In the genomic region with DNA sequence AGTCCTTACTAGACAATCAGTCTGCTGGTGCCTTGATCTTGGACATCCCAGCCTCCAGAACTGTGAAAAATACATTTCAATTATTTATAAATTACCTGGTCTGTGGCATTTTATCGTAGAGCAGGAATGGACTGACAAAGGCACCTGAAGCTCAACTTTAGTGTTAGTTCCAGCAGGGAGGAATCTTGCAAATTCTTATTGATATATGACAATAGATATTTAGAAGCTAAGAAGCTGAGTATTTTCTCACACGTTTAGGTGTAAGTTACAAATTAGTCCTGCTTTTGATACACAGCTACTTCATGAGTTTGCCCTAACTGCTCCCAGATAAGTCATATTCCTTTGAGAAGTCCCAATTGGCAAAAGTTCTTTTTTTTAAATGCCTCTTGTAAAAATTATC, we compare ENCODE assay signal across 26 cellular contexts.
DNase-seq lines count a peak whose midpoint lies in the region; ATAC-seq, FAIRE-seq and TF ChIP-seq lines count a peak whose summit lies in the region.
"Had no signal": no experiment of that assay in that cellular context is flagged by ENCODE, and none has a peak within 500 bp of the region (broad histone marks: within the 10 kb centered on the region; RNA-seq: fewer than 3 reads in every experiment).

No MANE protein-coding gene starts in this region.

- no peak for TF ChIP-seq RAD21 in GM12878 (IDR thresholded peaks at IDR 0.05; ENCODE audit: insufficient read depth, low read depth, low read length)

- no peaks in the 10 kb centered on the region for H3K9me2 ChIP-seq in OCI-LY1 (ENCODE audit: low read depth, low read length)

- in situ Hi-C loops in GM12878 (cut with MboI) = loop anchor here (25.0 kb wide), 1 partner anchor 1544 kb away; the partner anchor contains the start of gene ZFP64

- ATAC-seq in GM12878 = no peak
- ATAC-seq in GM21825 (IDR thresholded peaks at IDR 0.05; ENCODE audit: unreplicated experiment) = no peak
- ATAC-seq in naive thymus-derived CD8-positive, alpha-beta T cell = no peak

- H3K27ac ChIP-seq in OCI-LY1 (ENCODE audit: low read depth, low read length, poor library complexity, severe bottlenecking) (peak overlapping the region; percentile 23), GM12878 (ENCODE audit: control insufficient read depth, insufficient read depth) (no peak overlapping the region), smooth muscle cell (ENCODE audit: low read depth) (peak overlapping the region; percentile 58)

- WGBS in GM12878 (ENCODE audit: insufficient coverage, insufficient replicate concordance, low lambda C conversion rate, missing lambda C conversion rate) = 95% methylated on average over 2 of the region's 2 CpGs
- 89% methylated on average over 2 of the region's 2 CpGs for WGBS in smooth muscle cell (ENCODE audit: low lambda C conversion rate)

- H2AFZ ChIP-seq in OCI-LY1 (ENCODE audit: low read length) (no peak overlapping the region), GM12878 (ENCODE audit: control insufficient read depth, low read depth, low read length) (no peak overlapping the region), smooth muscle cell (ENCODE audit: low read depth) (no peak overlapping the region)

- H3K79me2 ChIP-seq in OCI-LY1 (ENCODE audit: insufficient read depth, low read length) = no peaks in the 10 kb centered on the region
- H3K79me2 ChIP-seq in GM12878 (ENCODE audit: control insufficient read depth, insufficient read depth, low read length) = no peaks in the 10 kb centered on the region
- H3K79me2 ChIP-seq in smooth muscle cell (ENCODE audit: low read depth) = no peaks in the 10 kb centered on the region

- RAD21 ChIA-PET in GM12878 (lab: Charles Lee; ENCODE audit: unreplicated experiment) = interaction anchor here (0.9 to 1.7 kb wide), 8 partner anchors 18 to 194 kb away, joined by 3 to 6 read pairs (median 3); no protein-coding TSS in a partner anchor

- POLR2A ChIA-PET in GM12878 (lab: Charles Lee) = interaction anchor here (1.1 to 2.6 kb wide), 2 partner anchors 9 to 20 kb away, joined by 3 to 8 read pairs; no protein-coding TSS in a partner anchor
- POLR2A ChIA-PET in naive thymus-derived CD8-positive, alpha-beta T cell (lab: Charles Lee) = interaction anchor here (0.7 to 0.9 kb wide), 3 partner anchors 90 to 108 kb away, joined by 3 to 4 read pairs (median 3); no protein-coding TSS in a partner anchor

- H3K9me3 Mint-ChIP-seq in naive thymus-derived CD8-positive, alpha-beta T cell = no peaks in the 10 kb centered on the region
- H3K9me3 Mint-ChIP-seq: CD4-positive, CD25-positive, alpha-beta regulatory T cell; CD8-positive, alpha-beta memory T cell had no signal

- no peak for TF ChIP-seq EP300 in GM12878 (IDR thresholded peaks at IDR 0.05; ENCODE audit: borderline replicate concordance in 1 of 2, control insufficient read depth in 1 of 2, low read depth in 2 of 2, low read length in 2 of 2)

- no peak overlapping the region for H3K9ac ChIP-seq in OCI-LY1 (ENCODE audit: low read length)
- no peak overlapping the region for H3K9ac ChIP-seq in GM12878 (ENCODE audit: control insufficient read depth, insufficient read depth, low read length)
- H3K9ac ChIP-seq in smooth muscle cell (ENCODE audit: low read depth) = no peak overlapping the region
- H3K9ac ChIP-seq: BLaER1 had no signal

- TF ChIP-seq POLR2A in GM12878 (IDR thresholded peaks at IDR 0.05; ENCODE audit: low read depth, low read length) = no peak

- intact Hi-C loops in GM12878 (cut with micrococcal nuclease; ENCODE audit: unreplicated experiment) = no loop called here

- H3K36me3 ChIP-seq in OCI-LY1 (ENCODE audit: insufficient read depth, low read length) (no peaks in the 10 kb centered on the region), GM12878 (ENCODE audit: control insufficient read depth in 2 of 2, insufficient read depth in 2 of 2, low read length in 1 of 2) (no peaks in the 10 kb centered on the region), smooth muscle cell (ENCODE audit: low read depth) (no peaks in the 10 kb centered on the region)
- H3K36me3 ChIP-seq: BE2C, BLaER1 had no signal

- no peak for TF ChIP-seq CTCF in OCI-LY1 (IDR thresholded peaks at IDR 0.05; ENCODE audit: low read length)
- no peak for TF ChIP-seq CTCF in GM12878 (IDR thresholded peaks at IDR 0.05 in 2 of 3, conservative IDR thresholded peaks at IDR 0.05 in 1 of 3; ENCODE audit: control insufficient read depth in 2 of 3, extremely low read depth in 1 of 3, insufficient read depth in 1 of 3, low read depth in 3 of 3, low read length in 3 of 3)
- TF ChIP-seq CTCF in smooth muscle cell (IDR thresholded peaks at IDR 0.05; ENCODE audit: borderline replicate concordance, insufficient read depth, poor library complexity, severe bottlenecking) = no peak

- H3K9me3 ChIP-seq in OCI-LY1 (ENCODE audit: low read length) (no peaks in the 10 kb centered on the region), GM12878 (replicated peaks; ENCODE audit: control insufficient read depth, insufficient read depth, low read length) (no peaks in the 10 kb centered on the region; the same call in 2 of the 3 replicates), smooth muscle cell (replicated peaks; ENCODE audit: low read depth) (no peaks in the 10 kb centered on the region)
- H3K9me3 ChIP-seq: BE2C had no signal

- H4K20me1 ChIP-seq in OCI-LY1 (ENCODE audit: insufficient read depth, low read length) = no peaks in the 10 kb centered on the region
- no peaks in the 10 kb centered on the region for H4K20me1 ChIP-seq in GM12878 (ENCODE audit: control insufficient read depth, insufficient read depth)
- H4K20me1 ChIP-seq in smooth muscle cell (ENCODE audit: low read depth) = no peaks in the 10 kb centered on the region
- H4K20me1 ChIP-seq: BLaER1 had no signal

- H3K27ac Mint-ChIP-seq in naive thymus-derived CD8-positive, alpha-beta T cell = no peak overlapping the region
- H3K27ac Mint-ChIP-seq: CD14-positive monocyte; CD4-positive, alpha-beta memory T cell; CD4-positive, CD25-positive, alpha-beta regulatory T cell; CD8-positive, alpha-beta memory T cell had no signal

- CTCF ChIA-PET in GM12878 (lab: Yijun Ruan, JAX) = interaction anchor here (0.6 to 0.8 kb wide), 2 partner anchors 74 to 137 kb away, joined by 3 to 4 read pairs; no protein-coding TSS in a partner anchor

- BruUV-seq in GM12878 (replicated peaks; lab: Mats Ljungman, UMichigan) = no TSS peak

- H3K4me1 ChIP-seq in OCI-LY1 (ENCODE audit: insufficient read depth, low read length, severe bottlenecking) = peaks cover 47% of the 10 kb centered on the region
- peaks cover 27% of the 10 kb centered on the region for H3K4me1 ChIP-seq in GM12878 (ENCODE audit: control insufficient read depth, insufficient read depth, low read length)
- H3K4me1 ChIP-seq in smooth muscle cell (ENCODE audit: low read depth) = peaks cover 24% of the 10 kb centered on the region

- H3K36me3 Mint-ChIP-seq in naive thymus-derived CD8-positive, alpha-beta T cell = no peaks in the 10 kb centered on the region
- H3K36me3 Mint-ChIP-seq: CD14-positive monocyte; CD4-positive, alpha-beta memory T cell had no signal

- DNase-seq in GM12878 (ENCODE audit: low read depth, low spot score) = no peak
- DNase-seq in smooth muscle cell (lab: John Stamatoyannopoulos, UW; ENCODE audit: unreplicated experiment) = no peak
- no peak for DNase-seq in naive thymus-derived CD8-positive, alpha-beta T cell
- no peak for DNase-seq in GM19238 (ENCODE audit: insufficient read length, low spot score)
- DNase-seq in NCI-H1092 (lab: John Stamatoyannopoulos, UW) = no peak
- DNase-seq: 8988T; ACHN; BE2C; C1 segment of cervical spinal cord; CD4-positive, alpha-beta memory T cell; CD4-positive, CD25-positive, alpha-beta regulatory T cell; CD8-positive, alpha-beta memory T cell; COR-L47; DMS 273 treated with DMSO at 0.1 percent for 48 hours; DMS153; DMS53; DMS79; DND-41; EL; GDM1 had no signal

- H3K27me3 Mint-ChIP-seq in naive thymus-derived CD8-positive, alpha-beta T cell = no peaks in the 10 kb centered on the region
- H3K27me3 Mint-ChIP-seq: CD4-positive, alpha-beta memory T cell; CD8-positive, alpha-beta memory T cell had no signal

- H3K4me2 ChIP-seq in OCI-LY1 (ENCODE audit: low read length) (no peak overlapping the region), GM12878 (ENCODE audit: control insufficient read depth, insufficient read depth) (no peak overlapping the region), smooth muscle cell (no peak overlapping the region)

- H3F3A ChIP-seq in OCI-LY1 (ENCODE audit: insufficient read depth, low read length) = peaks cover 7% of the 10 kb centered on the region
- H3F3A ChIP-seq in smooth muscle cell (ENCODE audit: low read depth) = peaks cover 18% of the 10 kb centered on the region

- H3K4me3 ChIP-seq in OCI-LY1 (ENCODE audit: low read depth, low read length, poor library complexity, severe bottlenecking) (no peak overlapping the region), GM12878 (no peak overlapping the region), smooth muscle cell (no peak overlapping the region)
- H3K4me3 ChIP-seq: BLaER1 had no signal

- peaks cover 13 to 26% (median 24%) of the 10 kb centered on the region in 4 donors for H3K4me1 Mint-ChIP-seq in naive thymus-derived CD8-positive, alpha-beta T cell

- SMC1A ChIA-PET in GM12878 (lab: Charles Lee; ENCODE audit: uncharacterized antibody, unreplicated experiment) = interaction anchor here (0.6 to 14.8 kb wide), 13 partner anchors 8 to 331 kb away, joined by 3 to 290 read pairs (median 4); no protein-coding TSS in a partner anchor

- H3K27me3 ChIP-seq in OCI-LY1 (ENCODE audit: insufficient read depth, low read length) (no peaks in the 10 kb centered on the region), GM12878 (replicated peaks in 1 of 2; ENCODE audit: control insufficient read depth in 2 of 2, insufficient read depth in 2 of 2, low read length in 1 of 2) (no peaks in the 10 kb centered on the region), smooth muscle cell (ENCODE audit: low read depth) (no peaks in the 10 kb centered on the region)
- H3K27me3 ChIP-seq: BE2C, BLaER1 had no signal

- no peak for FAIRE-seq in GM12878 (lab: Jason Lieb, UNC)
- FAIRE-seq: A204.1, GM12891 had no signal

- no peak overlapping the region for H3K4me3 Mint-ChIP-seq in naive thymus-derived CD8-positive, alpha-beta T cell
- H3K4me3 Mint-ChIP-seq: CD14-positive monocyte; CD4-positive, alpha-beta memory T cell; CD4-positive, CD25-positive, alpha-beta regulatory T cell had no signal

TF ChIP-seq in GM12878, 131 proteins besides CTCF, POLR2A, EP300 and RAD21 (continues in another document):
- TF ChIP-seq, protein P1, sequence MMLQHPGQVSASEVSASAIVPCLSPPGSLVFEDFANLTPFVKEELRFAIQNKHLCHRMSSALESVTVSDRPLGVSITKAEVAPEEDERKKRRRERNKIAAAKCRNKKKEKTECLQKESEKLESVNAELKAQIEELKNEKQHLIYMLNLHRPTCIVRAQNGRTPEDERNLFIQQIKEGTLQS (IDR thresholded peaks at IDR 0.05; ENCODE audit: borderline replicate concordance, extremely low read depth, low read depth, low read length) = no peak
